In genomic region chr2:62774555-62775366, GRCh38 we compare ENCODE assay signal across 9 cellular contexts.
A peak's percentile ranks its signal among the peaks of the same experiment; 100 is the strongest.
DNase-seq lines count a peak whose midpoint lies in the region; ATAC-seq, FAIRE-seq and TF ChIP-seq lines count a peak whose summit lies in the region.
"Had no signal": no experiment of that assay in that cellular context is flagged by ENCODE, and none has a peak within 500 bp of the region (broad histone marks: within the 10 kb centered on the region; RNA-seq: fewer than 3 reads in every experiment).

No MANE protein-coding gene starts in this region.

- H3K27ac ChIP-seq in endothelial cell of umbilical vein (ENCODE audit: insufficient read depth, low read depth, low read length): no peak overlapping the region
- no peak overlapping the region for H3K27ac ChIP-seq in naive thymus-derived CD4-positive, alpha-beta T cell (ENCODE audit: low read depth, low read length)

- H3K27ac Mint-ChIP-seq in naive thymus-derived CD4-positive, alpha-beta T cell: no peak overlapping the region

- CTCF ChIA-PET in endothelial cell of umbilical vein (lab: Charles Lee): interaction anchor here (0.9 to 10.6 kb wide), 29 partner anchors 9 to 856 kb away, joined by 3 to 306 read pairs (median 4); partner anchors contain the start of gene EHBP1
- CTCF ChIA-PET in naive thymus-derived CD4-positive, alpha-beta T cell (lab: Charles Lee): interaction anchor here (0.6 to 8.3 kb wide), 7 partner anchors 13 to 859 kb away, joined by 3 to 95 read pairs (median 3); no protein-coding TSS in a partner anchor

- TF ChIP-seq POLR2A in endothelial cell of umbilical vein (IDR thresholded peaks at IDR 0.05; ENCODE audit: low read depth, low read length): no peak

- no peak overlapping the region for H3K4me2 ChIP-seq in endothelial cell of umbilical vein (ENCODE audit: insufficient read depth, low read length)

- no peaks in the 10 kb centered on the region for H3K79me2 ChIP-seq in endothelial cell of umbilical vein (ENCODE audit: control insufficient read depth, insufficient read depth, low read length)

- dilution Hi-C loops in endothelial cell of umbilical vein (cut with MboI; ENCODE audit: extremely low pct_ligation_motif_present, low sequenced_read_pairs): no loop called here

- peak; percentile 38 to 41 for TF ChIP-seq CTCF in endothelial cell of umbilical vein (IDR thresholded peaks at IDR 0.05; ENCODE audit: extremely low read depth in 1 of 2, insufficient read depth in 1 of 2, low read depth in 1 of 2, low read length in 2 of 2)

- peaks cover 0 to 4% (median 0%) of the 10 kb centered on the region in 11 donors for H3K9me3 Mint-ChIP-seq in naive thymus-derived CD4-positive, alpha-beta T cell
- no peaks in the 10 kb centered on the region for H3K9me3 Mint-ChIP-seq in activated T-cell treated with anti-CD3 and anti-CD28 coated beads, Interleukin-2, amount 50 U/mL, for 4 hours
- H3K9me3 Mint-ChIP-seq: CD8-positive, alpha-beta memory T cell had no signal

- intact Hi-C loops in endothelial cell of umbilical vein (cut with micrococcal nuclease): loop anchor here (1.0 to 2.0 kb wide), 6 partner anchors 69 to 856 kb away; partner anchors contain the start of genes EHBP1 and TMEM17
- intact Hi-C loops in naive thymus-derived CD4-positive, alpha-beta T cell (cut with micrococcal nuclease): loop anchor here (1.0 to 5.0 kb wide), 4 partner anchors 68 to 856 kb away; no protein-coding TSS in a partner anchor

- no peak overlapping the region for H3K4me3 ChIP-seq in endothelial cell of umbilical vein (replicated peaks in 1 of 3; ENCODE audit: insufficient read depth in 1 of 3, low read depth in 1 of 3, low read length in 3 of 3)
- H3K4me3 ChIP-seq in naive thymus-derived CD4-positive, alpha-beta T cell (ENCODE audit: low read length): no peak overlapping the region

- H3K9me1 ChIP-seq in endothelial cell of umbilical vein (replicated peaks; ENCODE audit: control insufficient read depth, extremely low read depth, insufficient read depth, low read length): no peaks in the 10 kb centered on the region

- peaks cover 0 to 15% (median 6%) of the 10 kb centered on the region in 5 donors for H3K36me3 Mint-ChIP-seq in naive thymus-derived CD4-positive, alpha-beta T cell
- peaks cover 2% of the 10 kb centered on the region for H3K36me3 Mint-ChIP-seq in activated T-cell treated with anti-CD3 and anti-CD28 coated beads, Interleukin-2, amount 50 U/mL, for 4 hours (ENCODE audit: insufficient read depth)

- H4K20me1 ChIP-seq in endothelial cell of umbilical vein (replicated peaks; ENCODE audit: control insufficient read depth, extremely low read depth, insufficient read depth, low read length): no peaks in the 10 kb centered on the region

- ATAC-seq in naive thymus-derived CD4-positive, alpha-beta T cell: peak; percentile 73
- no peak for ATAC-seq in activated T-cell treated with anti-CD3 and anti-CD28 coated beads, Interleukin-2, amount 50 U/mL, for 4 hours

- BruUV-seq in endothelial cell of umbilical vein (replicated peaks; lab: Mats Ljungman, UMichigan): no TSS peak

- H3K27me3 Mint-ChIP-seq in naive thymus-derived CD4-positive, alpha-beta T cell: no peaks in the 10 kb centered on the region
- H3K27me3 Mint-ChIP-seq in activated T-cell treated with anti-CD3 and anti-CD28 coated beads, Interleukin-2, amount 50 U/mL, for 4 hours (ENCODE audit: low read depth): no peaks in the 10 kb centered on the region
- H3K27me3 Mint-ChIP-seq: CD8-positive, alpha-beta memory T cell had no signal

- H3K4me3 Mint-ChIP-seq in naive thymus-derived CD4-positive, alpha-beta T cell: no peak overlapping the region
- no peak overlapping the region for H3K4me3 Mint-ChIP-seq in activated T-cell treated with anti-CD3 and anti-CD28 coated beads, Interleukin-2, amount 50 U/mL, for 4 hours
- H3K4me3 Mint-ChIP-seq: CD8-positive, alpha-beta memory T cell had no signal

- peak; percentile 26 for FAIRE-seq in endothelial cell of umbilical vein (lab: Jason Lieb, UNC)

- H3K9me3 ChIP-seq in endothelial cell of umbilical vein (replicated peaks; ENCODE audit: control insufficient read depth, insufficient read depth, low read length): no peaks in the 10 kb centered on the region
- no peaks in the 10 kb centered on the region for H3K9me3 ChIP-seq in naive thymus-derived CD4-positive, alpha-beta T cell (ENCODE audit: control insufficient read depth in 2 of 3, low read length in 3 of 3)

- DNase-seq in NCI-H187 (lab: John Stamatoyannopoulos, UW) (peak; percentile 29 to 32), NCI-H187 treated with DMSO at 0.1 percent for 48 hours (lab: John Stamatoyannopoulos, UW) (no peak), HT-29 (ENCODE audit: low spot score) (peak; percentile 78), RPMI7951 (ENCODE audit: low read depth) (peak; percentile 61), endothelial cell of umbilical vein (ENCODE audit: low read depth, low spot score) (peak; percentile 62), NCI-H1436 treated with DMSO at 0.1 percent for 48 hours (lab: John Stamatoyannopoulos, UW) (no peak)
- DNase-seq in naive thymus-derived CD4-positive, alpha-beta T cell: peak in 5 of 9 donors; percentile 16 to 43 (median 33)
- DNase-seq in activated T-cell treated with anti-CD3 and anti-CD28 coated beads, Interleukin-2, amount 50 U/mL, for 4 hours: no peak

- no peaks in the 10 kb centered on the region for H3K36me3 ChIP-seq in endothelial cell of umbilical vein (ENCODE audit: control insufficient read depth in 2 of 2, extremely low read depth in 1 of 2, insufficient read depth in 2 of 2, low read length in 2 of 2)
- H3K36me3 ChIP-seq in naive thymus-derived CD4-positive, alpha-beta T cell (ENCODE audit: control insufficient read depth in 2 of 3, insufficient read depth in 3 of 3, low read length in 3 of 3): no peaks in the 10 kb centered on the region

- no peaks in the 10 kb centered on the region for H3K27me3 ChIP-seq in endothelial cell of umbilical vein (ENCODE audit: control insufficient read depth in 2 of 2, insufficient read depth in 2 of 2, low read length in 2 of 2)
- no peaks in the 10 kb centered on the region for H3K27me3 ChIP-seq in naive thymus-derived CD4-positive, alpha-beta T cell (ENCODE audit: control insufficient read depth in 2 of 2, insufficient read depth in 2 of 2, low read length in 2 of 2)

- H2AFZ ChIP-seq in endothelial cell of umbilical vein (ENCODE audit: low read depth, low read length): no peak overlapping the region

- peaks cover 0 to 10% (median 8%) of the 10 kb centered on the region in 7 donors for H3K4me1 Mint-ChIP-seq in naive thymus-derived CD4-positive, alpha-beta T cell
- peaks cover 3% of the 10 kb centered on the region for H3K4me1 Mint-ChIP-seq in activated T-cell treated with anti-CD3 and anti-CD28 coated beads, Interleukin-2, amount 50 U/mL, for 4 hours (ENCODE audit: low read depth)

- H3K9ac ChIP-seq in endothelial cell of umbilical vein (replicated peaks; ENCODE audit: extremely low read depth, insufficient read depth, low read length): no peak overlapping the region

- no peaks in the 10 kb centered on the region for H3K4me1 ChIP-seq in endothelial cell of umbilical vein (ENCODE audit: control insufficient read depth, extremely low read depth, insufficient read depth, low read length)
- no peaks in the 10 kb centered on the region for H3K4me1 ChIP-seq in naive thymus-derived CD4-positive, alpha-beta T cell (ENCODE audit: control insufficient read depth in 2 of 2, insufficient read depth in 2 of 2, low read length in 2 of 2)

- POLR2A ChIA-PET in endothelial cell of umbilical vein (lab: Charles Lee): no interaction called here
- POLR2A ChIA-PET in naive thymus-derived CD4-positive, alpha-beta T cell (lab: Charles Lee): no interaction called here

TF ChIP-seq in endothelial cell of umbilical vein, 7 proteins besides CTCF, POLR2A, EP300 and RAD21:
- no peak for TF ChIP-seq EZH2 (IDR thresholded peaks at IDR 0.05; ENCODE audit: borderline replicate concordance, low read depth, low read length, severe bottlenecking)
- TF ChIP-seq MYC (IDR thresholded peaks at IDR 0.05; ENCODE audit: low read depth, low read length): no peak
- TF ChIP-seq MAX (IDR thresholded peaks at IDR 0.05; ENCODE audit: insufficient read depth, insufficient read length): no peak
- no peak for TF ChIP-seq POLR2AphosphoS5 (IDR thresholded peaks at IDR 0.05; ENCODE audit: insufficient read depth, low read depth, low read length)
- no peak for TF ChIP-seq FOS (IDR thresholded peaks at IDR 0.05; ENCODE audit: borderline replicate concordance, insufficient read depth, low read length)
- TF ChIP-seq JUN (IDR thresholded peaks at IDR 0.05; ENCODE audit: borderline replicate concordance, insufficient read depth, insufficient read length, low read depth): no peak
- TF ChIP-seq GATA2 (IDR thresholded peaks at IDR 0.05; ENCODE audit: insufficient read depth, insufficient read length, low read depth, low read length): no peak

Comparison
In these comparisons a context has a peak if more than half of its experiments do, and no peak if none do; other contexts are left out.
1. DNase-seq: peak in NCI-H187 (2 of 2), HT-29 (single experiment), RPMI7951 (single experiment), endothelial cell of umbilical vein (single experiment) and naive thymus-derived CD4-positive, alpha-beta T cell (5 of 9); none in NCI-H187 treated with DMSO at 0.1 percent for 48 hours (single experiment), NCI-H1436 treated with DMSO at 0.1 percent for 48 hours (single experiment) and activated T-cell treated with anti-CD3 and anti-CD28 coated beads, Interleukin-2, amount 50 U/mL, for 4 hours (single experiment).